15 cellular contexts compared by ENCODE assay signal in the genomic region with DNA sequence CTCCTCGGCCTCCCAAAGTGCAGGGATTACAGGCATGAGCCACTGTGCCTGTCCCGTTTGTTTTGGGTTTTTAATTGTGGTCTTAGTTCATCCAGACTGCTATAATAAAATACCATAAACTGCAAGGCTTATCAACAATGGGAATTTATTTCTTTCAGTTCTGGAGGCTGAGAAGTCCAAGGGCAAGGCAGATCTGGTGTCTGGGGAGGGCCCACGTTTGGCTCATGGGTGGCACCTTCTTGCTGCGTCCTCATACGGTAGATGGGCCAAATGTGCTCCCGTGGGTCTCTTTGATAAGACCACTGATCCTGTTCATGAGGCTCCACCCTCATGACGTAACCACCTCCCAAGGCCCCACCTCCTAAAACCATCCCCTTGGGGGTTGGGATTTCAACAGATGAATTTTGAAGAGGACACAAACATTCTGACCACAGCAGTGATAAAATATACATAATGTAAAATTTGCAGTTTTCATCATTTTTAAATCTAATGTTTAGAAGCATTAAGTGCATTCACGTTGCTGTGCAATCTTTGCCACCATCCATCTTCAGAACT.
A peak's percentile ranks its signal among the peaks of the same experiment; 100 is the strongest.
DNase-seq lines count a peak whose midpoint lies in the region; ATAC-seq, FAIRE-seq and TF ChIP-seq lines count a peak whose summit lies in the region.
"Had no signal": no experiment of that assay in that cellular context is flagged by ENCODE, and none has a peak within 500 bp of the region (broad histone marks: within the 10 kb centered on the region; RNA-seq: fewer than 3 reads in every experiment).

No MANE protein-coding gene starts in this region.

- H3K27me3 ChIP-seq in HepG2 (ENCODE audit: control insufficient read depth in 1 of 2, insufficient read depth in 2 of 2, low read length in 2 of 2) (no peaks in the 10 kb centered on the region), right lobe of liver (no peaks in the 10 kb centered on the region), gastroesophageal sphincter (no peaks in the 10 kb centered on the region)

- H3K36me3 Mint-ChIP-seq in T-helper 17 cell (ENCODE audit: low read depth) = no peaks in the 10 kb centered on the region
- H3K36me3 Mint-ChIP-seq: CD14-positive monocyte; CD8-positive, alpha-beta T cell had no signal

- no peak for ATAC-seq in HepG2
- no peak for ATAC-seq in right lobe of liver
- no peak for ATAC-seq in T-helper 17 cell
- no peak for ATAC-seq in gastroesophageal sphincter
- ATAC-seq: CD8-positive, alpha-beta T cell had no signal

- no peak for TF ChIP-seq RAD21 in HepG2 (CRISPR knock-in tag; IDR thresholded peaks at IDR 0.05)

- H3K27ac ChIP-seq in HepG2 (ENCODE audit: extremely low read length, insufficient read depth, low read length) = no peak overlapping the region
- no peak overlapping the region for H3K27ac ChIP-seq in right lobe of liver
- peak overlapping the region in 3 of 4 donors; percentile 63 to 77 (median 70) for H3K27ac ChIP-seq in gastroesophageal sphincter
- H3K27ac ChIP-seq: 22Rv1, GM23248 had no signal

- H3K4me2 ChIP-seq in HepG2 (ENCODE audit: low read depth, low read length) = no peak overlapping the region

- WGBS in HepG2 (ENCODE audit: low lambda C conversion rate) = 91% methylated on average over 8 of the region's 8 CpGs
- WGBS in right lobe of liver (ENCODE audit: insufficient coverage, low coverage, low lambda C conversion rate, missing lambda C conversion rate) = 96% methylated on average over 8 of the region's 8 CpGs
- 86 to 95% methylated on average over 4 to 8 of the region's 8 CpGs for WGBS in gastroesophageal sphincter (ENCODE audit: low coverage in 1 of 2), 2 donors

- TF ChIP-seq POLR2A in HepG2 (IDR thresholded peaks at IDR 0.05; ENCODE audit: insufficient read depth in 1 of 2, low read depth in 2 of 2, low read length in 2 of 2) (no peak), right lobe of liver (IDR thresholded peaks at IDR 0.05) (no peak), gastroesophageal sphincter (IDR thresholded peaks at IDR 0.05) (no peak)

- POLR2A ChIA-PET in HepG2 (lab: Yijun Ruan, JAX) = no interaction called here

- CTCF ChIA-PET in HepG2 (lab: Yijun Ruan, JAX; ENCODE audit: low intra/inter-chr PET ratio, low total read pairs) = no interaction called here

- H3K36me3 ChIP-seq in HepG2 (replicated peaks in 1 of 2; ENCODE audit: control insufficient read depth in 1 of 2, insufficient read depth in 2 of 2, low read length in 2 of 2) (no peaks in the 10 kb centered on the region), right lobe of liver (no peaks in the 10 kb centered on the region), gastroesophageal sphincter (no peaks in the 10 kb centered on the region)

- DNase-seq in HepG2 (ENCODE audit: low spot score) = no peak
- DNase-seq in right lobe of liver = no peak
- no peak for DNase-seq in T-helper 17 cell
- no peak for DNase-seq in activated CD8-positive, alpha-beta memory T cell treated with anti-CD3 and anti-CD28 coated beads, Interleukin-2, amount 50 U/mL, for 4 hours
- no peak for DNase-seq in HTR-8/SVneo (ENCODE audit: insufficient read length, low spot score)
- DNase-seq in activated T-cell treated with anti-CD3 and anti-CD28 coated beads for 4 hours = no peak
- DNase-seq: Caco-2; CD8-positive, alpha-beta T cell; DND-41; GDM1; GM23248; H9 had no signal

- FAIRE-seq in HepG2 (lab: Jason Lieb, UNC) (no peak), HTR-8/SVneo (lab: Jason Lieb, UNC) (no peak)

- intact Hi-C loops in HepG2 (cut with micrococcal nuclease; ENCODE audit: unreplicated experiment) = loop anchor here (10.0 kb wide), 1 partner anchor 135 kb away; the partner anchor contains the start of gene ERRFI1
- intact Hi-C loops in right lobe of liver (cut with DNase I) = no loop called here

- H3K4me1 Mint-ChIP-seq in T-helper 17 cell = peaks cover 7% of the 10 kb centered on the region

- no peak overlapping the region for H3K9ac ChIP-seq in HepG2 (ENCODE audit: insufficient read depth, low read depth, low read length)
- H3K9ac ChIP-seq: GM23248 had no signal

- H3K79me2 ChIP-seq in HepG2 (ENCODE audit: insufficient read depth, low read length) = no peaks in the 10 kb centered on the region

- TF ChIP-seq CTCF in HepG2 (CRISPR knock-in tag; IDR thresholded peaks at IDR 0.05) (no peak), right lobe of liver (IDR thresholded peaks at IDR 0.05) (no peak), gastroesophageal sphincter (IDR thresholded peaks at IDR 0.05) (no peak)

- no peak overlapping the region for H2AFZ ChIP-seq in HepG2 (ENCODE audit: low read length)
- H2AFZ ChIP-seq: GM23248 had no signal

- no peaks in the 10 kb centered on the region for H3K27me3 Mint-ChIP-seq in T-helper 17 cell

- H3K9me3 ChIP-seq in HepG2 (ENCODE audit: low read length) (no peaks in the 10 kb centered on the region), right lobe of liver (no peaks in the 10 kb centered on the region), T-helper 17 cell (ENCODE audit: control insufficient read depth, low read length, poor library complexity, severe bottlenecking) (no peaks in the 10 kb centered on the region), gastroesophageal sphincter (no peaks in the 10 kb centered on the region)
- H3K9me3 ChIP-seq: Caco-2 had no signal

- no peaks in the 10 kb centered on the region for H4K20me1 ChIP-seq in HepG2 (ENCODE audit: insufficient read depth, low read length)

- peaks cover 68% of the 10 kb centered on the region for H3K4me1 ChIP-seq in HepG2 (ENCODE audit: insufficient read depth, low read length)
- no peaks in the 10 kb centered on the region for H3K4me1 ChIP-seq in right lobe of liver
- peaks cover 0 to 41% (median 0%) of the 10 kb centered on the region in 3 donors for H3K4me1 ChIP-seq in gastroesophageal sphincter

- TF ChIP-seq EP300 in HepG2 (IDR thresholded peaks at IDR 0.05; ENCODE audit: low read depth in 2 of 2, low read length in 2 of 2) (no peak), HepG2 (CRISPR knock-in tag; IDR thresholded peaks at IDR 0.05; ENCODE audit: borderline replicate concordance) (no peak), gastroesophageal sphincter (IDR thresholded peaks at IDR 0.05) (no peak)

- no TSS peak for BruUV-seq in HepG2 (replicated peaks; lab: Mats Ljungman, UMichigan)

- H3K4me3 ChIP-seq in HepG2 (replicated peaks in 1 of 3; ENCODE audit: insufficient read depth in 1 of 3, low read depth in 2 of 3, low read length in 3 of 3) (no peak overlapping the region), right lobe of liver (no peak overlapping the region), gastroesophageal sphincter (no peak overlapping the region)
- H3K4me3 ChIP-seq: GM23248 had no signal

- in situ Hi-C loops in HepG2 (cut with HindIII; ENCODE audit: extremely low pct_ligation_motif_present, low pct_unique_long_range_greater_than_20kb) = no loop called here

- peak overlapping the region; percentile 6 for H3K27ac Mint-ChIP-seq in T-helper 17 cell
- H3K27ac Mint-ChIP-seq: CD8-positive, alpha-beta T cell; H9 had no signal

- H3K4me3 Mint-ChIP-seq in T-helper 17 cell = no peak overlapping the region
- H3K4me3 Mint-ChIP-seq: CD14-positive monocyte; CD8-positive, alpha-beta T cell; H9 had no signal

TF ChIP-seq in HepG2, 621 proteins besides CTCF, POLR2A, EP300 and RAD21:
- peak; percentile 95; the same call in 1 of the 2 replicates for TF ChIP-seq ZNF564 (CRISPR knock-in tag; IDR thresholded peaks at IDR 0.05)
- TF ChIP-seq ZSCAN31 (CRISPR knock-in tag; IDR thresholded peaks at IDR 0.05; ENCODE audit: low read depth) = no peak

Comparison
In these comparisons a context has a peak if more than half of its experiments do, and no peak if none do; other contexts are left out.
1. H3K27ac ChIP-seq: peak in gastroesophageal sphincter (3 of 4); none in HepG2 (single experiment) and right lobe of liver (0 of 3).